ENCODE assay signal across 8 cellular contexts in genomic region chr5:179974946-179975712, GRCh38.
DNase-seq lines count a peak whose midpoint lies in the region; ATAC-seq lines count a peak whose summit lies in the region.

No MANE protein-coding gene starts in this region.

- no peak overlapping the region for H3K14ac ChIP-seq in neuronal stem cell (ENCODE audit: low read length)

- H2BK12ac ChIP-seq in neuronal stem cell (ENCODE audit: low read length), result no peak overlapping the region

- no peak overlapping the region for H3K4me3 ChIP-seq in neuronal stem cell (ENCODE audit: low read length in 2 of 2)

- H3K4me2 ChIP-seq in neuronal stem cell (ENCODE audit: insufficient read depth, low read length, poor library complexity, severe bottlenecking), result no peak overlapping the region

- H2BK15ac ChIP-seq in neuronal stem cell (ENCODE audit: low read length), result no peak overlapping the region

- no peak overlapping the region for H2BK120ac ChIP-seq in neuronal stem cell (ENCODE audit: low read depth, low read length)

- peak; percentile 8 for DNase-seq in DMS153 (lab: John Stamatoyannopoulos, UW)
- no peak for DNase-seq in DMS153 treated with DMSO at 0.1 percent for 48 hours (lab: John Stamatoyannopoulos, UW; ENCODE audit: unreplicated experiment)
- DNase-seq in GM19238 (ENCODE audit: insufficient read length, low spot score), result peak; percentile 32
- peak; percentile 68 for DNase-seq in HuH-7 (ENCODE audit: low spot score)
- peak; percentile 33 for DNase-seq in SK-MEL-5 (ENCODE audit: low read depth, low spot score)
- DNase-seq in neuronal stem cell (ENCODE audit: low spot score), result peak; percentile 18

- H3K23ac ChIP-seq in neuronal stem cell (ENCODE audit: low read depth, low read length, poor library complexity), result no peak overlapping the region

- H2AFZ ChIP-seq in neuronal stem cell (ENCODE audit: low read length), result no peak overlapping the region

- H3K4me1 ChIP-seq in neuronal stem cell (ENCODE audit: control insufficient read depth in 2 of 2, insufficient read depth in 1 of 2, low read depth in 1 of 2, low read length in 2 of 2), result peaks cover 0 to 7% of the 10 kb centered on the region in 2 donors

- no peak overlapping the region for H3K4ac ChIP-seq in neuronal stem cell (ENCODE audit: low read length)

- no peak overlapping the region for H2AK5ac ChIP-seq in neuronal stem cell (ENCODE audit: low read depth, low read length)

- ATAC-seq in esophagus mucosa, result peak; percentile 86
- no peak for ATAC-seq in HG03457 (IDR thresholded peaks at IDR 0.05; ENCODE audit: unreplicated experiment)

- no CpG with 5 or more reads among the region's 25 CpGs for WGBS in neuronal stem cell (ENCODE audit: extremely low coverage in 2 of 2, insufficient read length in 2 of 2, insufficient replicate concordance in 1 of 2), 2 donors

- peaks cover 0 to 2% of the 10 kb centered on the region in 2 donors for H3K9me3 ChIP-seq in neuronal stem cell (replicated peaks in 1 of 2; ENCODE audit: control insufficient read depth in 2 of 2, insufficient read depth in 1 of 2, low read depth in 1 of 2, low read length in 2 of 2)

- no peaks in the 10 kb centered on the region for H3K27me3 ChIP-seq in neuronal stem cell (ENCODE audit: control insufficient read depth in 3 of 3, insufficient read depth in 3 of 3, low read depth in 1 of 3, low read length in 3 of 3)

- H3K18ac ChIP-seq in neuronal stem cell (ENCODE audit: low read length), result no peak overlapping the region

- H4K91ac ChIP-seq in neuronal stem cell (ENCODE audit: low read depth, low read length, poor library complexity), result no peak overlapping the region

- in situ Hi-C loops in SK-MEL-5 (cut with HindIII; ENCODE audit: low pct_unique_long_range_greater_than_20kb, low sequenced_read_pairs), result no loop called here

- H3K27ac ChIP-seq in neuronal stem cell (replicated peaks; ENCODE audit: low read length), result no peak overlapping the region

- peaks cover 47 to 93% of the 10 kb centered on the region in 2 donors for H3K36me3 ChIP-seq in neuronal stem cell (replicated peaks in 1 of 2; ENCODE audit: control insufficient read depth in 2 of 2, insufficient read depth in 2 of 2, low read length in 2 of 2)

- H2BK5ac ChIP-seq in neuronal stem cell (ENCODE audit: low read length), result peak overlapping the region; percentile 30

- peak overlapping the region; percentile 45 for H3K9ac ChIP-seq in neuronal stem cell (ENCODE audit: low read depth, low read length, poor library complexity)

- H3K79me1 ChIP-seq in neuronal stem cell (ENCODE audit: low read depth, low read length), result peaks cover 5% of the 10 kb centered on the region

- H4K8ac ChIP-seq in neuronal stem cell (ENCODE audit: low read depth, low read length), result no peak overlapping the region
